In genomic region chr5:134246771-134247329, GRCh38 we compare ENCODE assay signal across 17 cellular contexts. TPM values are rescaled to one million over a fixed set of nuclear protein-coding genes. Genes with fewer than 3 reads are reported as not detected.
A peak's percentile ranks its signal among the peaks of the same experiment; 100 is the strongest.
DNase-seq lines count a peak whose midpoint lies in the region; ATAC-seq and TF ChIP-seq lines count a peak whose summit lies in the region.
"Had no signal": no experiment of that assay in that cellular context is flagged by ENCODE, and none has a peak within 500 bp of the region (broad histone marks: within the 10 kb centered on the region; RNA-seq: fewer than 3 reads in every experiment).

No MANE protein-coding gene starts in this region.

- ATAC-seq in SK-N-SH treated with all-trans-retinoic acid at 6 μM for 48 hours (peak; percentile 48), Right ventricle myocardium superior (ENCODE audit: poor library complexity) (peak; percentile 85), GM18520 (IDR thresholded peaks at IDR 0.05; ENCODE audit: unreplicated experiment) (no peak)
- ATAC-seq: activated CD8-positive, alpha-beta T cell treated with anti-CD3 and anti-CD28 coated beads, Interleukin-2, amount 10 ng/mL, durations not matched to agents 7 days and 5 days; activated T-helper 17 cell treated with anti-CD3 and anti-CD28 coated beads, Interleukin-2, amount 50 U/mL, for 72 hours; stimulated activated naive CD8-positive, alpha-beta T cell treated with anti-CD3 and anti-CD28 coated beads, Interleukin-15, amount 100 ng/mL, for 72 hours had no signal

- peak overlapping the region; percentile 58 for H2AFZ ChIP-seq in parathyroid adenoma

- no peak for TF ChIP-seq CTCF in parathyroid adenoma (IDR thresholded peaks at IDR 0.05)

- peak overlapping the region; percentile 96 for H3K27ac ChIP-seq in parathyroid adenoma
- H3K27ac ChIP-seq: HL-60, ovary had no signal

- peaks cover 46% of the 10 kb centered on the region for H3K4me1 ChIP-seq in parathyroid adenoma

- H3K9me3 ChIP-seq in parathyroid adenoma (ENCODE audit: control insufficient read depth, low read length) = no peaks in the 10 kb centered on the region
- H3K9me3 ChIP-seq: ovary had no signal

- H3K36me3 ChIP-seq in parathyroid adenoma (ENCODE audit: control insufficient read depth, insufficient read depth, low read length) = no peaks in the 10 kb centered on the region
- H3K36me3 ChIP-seq: ovary had no signal

- no peak overlapping the region for H3K9ac ChIP-seq in parathyroid adenoma

- peak overlapping the region; percentile 56 for H3K4me2 ChIP-seq in parathyroid adenoma (ENCODE audit: low read length)

- no peaks in the 10 kb centered on the region for H3K79me2 ChIP-seq in parathyroid adenoma

- H3K27me3 ChIP-seq in parathyroid adenoma (ENCODE audit: control insufficient read depth, insufficient read depth, low read length) = no peaks in the 10 kb centered on the region
- H3K27me3 ChIP-seq: ovary had no signal

- peak; percentile 40 for DNase-seq in ELR (ENCODE audit: low read depth)
- peak; percentile 75 for DNase-seq in Right ventricle myocardium superior
- DNase-seq in NCI-H128 (lab: John Stamatoyannopoulos, UW; ENCODE audit: unreplicated experiment) = no peak
- no peak for DNase-seq in amygdala (lab: John Stamatoyannopoulos, UW)
- no peak for DNase-seq in stimulated activated CD4-positive, alpha-beta T cell treated with anti-CD3 and anti-CD28 coated beads, Interleukin-2, amount 100 ng/mL, for 24 hours
- DNase-seq: activated CD8-positive, alpha-beta T cell treated with anti-CD3 and anti-CD28 coated beads, Interleukin-2, amount 10 ng/mL, durations not matched to agents 7 days and 5 days; COR-L47; glutamatergic neuron; NCI-H1417 treated with DMSO at 0.1 percent for 48 hours; NCI-H345; ovary; stimulated activated naive CD8-positive, alpha-beta T cell treated with anti-CD3 and anti-CD28 coated beads, Interleukin-15, amount 100 ng/mL, for 72 hours had no signal

- no peak overlapping the region for H3K4me3 ChIP-seq in parathyroid adenoma (ENCODE audit: low read depth, low read length)
- H3K4me3 ChIP-seq: ovary had no signal

- intact Hi-C loops in Right ventricle myocardium superior (cut with DNase I) = no loop called here

TF ChIP-seq in SK-N-SH treated with all-trans-retinoic acid at 6 μM for 48 hours, 23 proteins besides CTCF, POLR2A, EP300 and RAD21:
- no peak for TF ChIP-seq POU6F1 (CRISPR knock-in tag; IDR thresholded peaks at IDR 0.05; ENCODE audit: borderline replicate concordance, low read depth)
- no peak for TF ChIP-seq CSRNP3 (CRISPR knock-in tag; IDR thresholded peaks at IDR 0.05)
- no peak for TF ChIP-seq PPARA (CRISPR knock-in tag; IDR thresholded peaks at IDR 0.05; ENCODE audit: borderline replicate concordance)
- TF ChIP-seq PATZ1 (CRISPR knock-in tag; IDR thresholded peaks at IDR 0.05; ENCODE audit: borderline replicate concordance) = no peak
- no peak for TF ChIP-seq ZNF8 (CRISPR knock-in tag; IDR thresholded peaks at IDR 0.05)
- TF ChIP-seq ESRRG (CRISPR knock-in tag; IDR thresholded peaks at IDR 0.05) = no peak
- no peak for TF ChIP-seq CSDC2 (CRISPR knock-in tag; IDR thresholded peaks at IDR 0.05)
- TF ChIP-seq GLIS3 (CRISPR knock-in tag; IDR thresholded peaks at IDR 0.05) = no peak
- TF ChIP-seq ZNF565 (CRISPR knock-in tag; conservative IDR thresholded peaks at IDR 0.05; ENCODE audit: low read depth) = no peak
- TF ChIP-seq SNAI2 (CRISPR knock-in tag; IDR thresholded peaks at IDR 0.05) = no peak
- TF ChIP-seq ZFP3 (CRISPR knock-in tag; IDR thresholded peaks at IDR 0.05) = no peak
- TF ChIP-seq CREB5 (CRISPR knock-in tag; IDR thresholded peaks at IDR 0.05; ENCODE audit: low read depth) = no peak
- TF ChIP-seq ARNTL (CRISPR knock-in tag; IDR thresholded peaks at IDR 0.05; ENCODE audit: borderline replicate concordance, low read depth) = no peak
- TF ChIP-seq ZFP30 (CRISPR knock-in tag; IDR thresholded peaks at IDR 0.05) = no peak
- TF ChIP-seq ISL1 (CRISPR knock-in tag; IDR thresholded peaks at IDR 0.05) = no peak
- TF ChIP-seq TOX (CRISPR knock-in tag; IDR thresholded peaks at IDR 0.05; ENCODE audit: borderline replicate concordance) = no peak
- no peak for TF ChIP-seq BACH2 (CRISPR knock-in tag; IDR thresholded peaks at IDR 0.05; ENCODE audit: borderline replicate concordance)
- TF ChIP-seq ZNF70 (CRISPR knock-in tag; IDR thresholded peaks at IDR 0.05) = no peak
- no peak for TF ChIP-seq TCF4 (CRISPR knock-in tag; IDR thresholded peaks at IDR 0.05; ENCODE audit: borderline replicate concordance)

RNA-seq across cellular contexts. Expression of gene PPP2CA, which starts 21.0 kb away (rescaled TPM):
- total RNA-seq in Right ventricle myocardium superior = 135 TPM

Comparison
In these comparisons a context has a peak if more than half of its experiments do, and no peak if none do; other contexts are left out.
1. DNase-seq: peak in ELR (single experiment) and Right ventricle myocardium superior (single experiment); none in NCI-H128 (single experiment), amygdala (0 of 56) and stimulated activated CD4-positive, alpha-beta T cell treated with anti-CD3 and anti-CD28 coated beads, Interleukin-2, amount 100 ng/mL, for 24 hours (0 of 2).